10 cellular contexts compared by ENCODE assay signal in the genomic region with DNA sequence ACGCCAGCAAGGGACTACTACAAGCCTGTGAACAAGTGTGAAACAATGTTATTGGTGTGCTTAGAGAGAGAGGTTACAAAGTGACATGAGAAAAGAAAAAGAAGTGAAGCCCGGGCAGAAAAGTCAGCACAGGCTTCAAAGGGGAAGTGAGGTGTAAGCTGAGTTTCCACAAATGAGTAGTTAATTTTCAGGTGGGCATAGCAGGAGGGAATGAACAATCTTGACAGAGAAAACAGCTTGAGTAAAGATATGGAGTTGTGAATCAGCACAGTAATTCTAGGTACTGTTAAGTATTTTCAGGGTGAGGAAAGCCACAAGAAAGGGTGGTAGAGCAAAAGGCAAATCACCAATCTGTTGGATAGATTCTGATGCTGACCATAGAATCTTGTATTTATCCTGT. TPM values are rescaled to one million over a fixed set of nuclear protein-coding genes. Genes with fewer than 3 reads are reported as not detected.
DNase-seq lines count a peak whose midpoint lies in the region; ATAC-seq lines count a peak whose summit lies in the region.
"Had no signal": no experiment of that assay in that cellular context is flagged by ENCODE, and none has a peak within 500 bp of the region (broad histone marks: within the 10 kb centered on the region; RNA-seq: fewer than 3 reads in every experiment).

No MANE protein-coding gene starts in this region.

- H3K4me3 Mint-ChIP-seq in activated CD4-positive, alpha-beta T cell treated with anti-CD3 and anti-CD28 coated beads for 36 hours: no peak overlapping the region
- H3K4me3 Mint-ChIP-seq in activated naive CD8-positive, alpha-beta T cell treated with anti-CD3 and anti-CD28 coated beads for 36 hours: no peak overlapping the region

- ATAC-seq in activated CD4-positive, alpha-beta T cell treated with anti-CD3 and anti-CD28 coated beads for 36 hours: peak; percentile 42
- peak; percentile 45 for ATAC-seq in GM21381 (IDR thresholded peaks at IDR 0.05; ENCODE audit: unreplicated experiment)
- ATAC-seq in HG03108 (IDR thresholded peaks at IDR 0.05; ENCODE audit: unreplicated experiment): peak; percentile 33
- no peak for ATAC-seq in left ventricle myocardium superior

- POLR2A ChIA-PET in activated CD4-positive, alpha-beta T cell treated with anti-CD3 and anti-CD28 coated beads for 36 hours (lab: Charles Lee): interaction anchor here (0.6 kb wide), 1 partner anchor 825 kb away, joined by 3 read pairs; no protein-coding TSS in a partner anchor

- peak overlapping the region; percentile 35 for H3K27ac Mint-ChIP-seq in activated CD4-positive, alpha-beta T cell treated with anti-CD3 and anti-CD28 coated beads for 36 hours
- peak overlapping the region; percentile 53 for H3K27ac Mint-ChIP-seq in activated naive CD8-positive, alpha-beta T cell treated with anti-CD3 and anti-CD28 coated beads for 36 hours

- no peaks in the 10 kb centered on the region for H3K9me3 Mint-ChIP-seq in activated CD4-positive, alpha-beta T cell treated with anti-CD3 and anti-CD28 coated beads for 36 hours (ENCODE audit: low read depth)
- H3K9me3 Mint-ChIP-seq in activated naive CD8-positive, alpha-beta T cell treated with anti-CD3 and anti-CD28 coated beads for 36 hours: peaks cover 3% of the 10 kb centered on the region

- H3K27me3 Mint-ChIP-seq in activated CD4-positive, alpha-beta T cell treated with anti-CD3 and anti-CD28 coated beads for 36 hours: peaks cover 12% of the 10 kb centered on the region
- H3K27me3 Mint-ChIP-seq in activated naive CD8-positive, alpha-beta T cell treated with anti-CD3 and anti-CD28 coated beads for 36 hours: no peaks in the 10 kb centered on the region

- DNase-seq in activated CD4-positive, alpha-beta T cell treated with anti-CD3 and anti-CD28 coated beads for 36 hours: peak; percentile 15
- DNase-seq in activated CD4-positive, alpha-beta T cell treated with anti-CD3 and anti-CD28 coated beads for 1 hour: no peak
- DNase-seq in activated naive CD8-positive, alpha-beta T cell treated with anti-CD3 and anti-CD28 coated beads for 36 hours: no peak
- DNase-seq in HCEC 1CT: no peak
- DNase-seq in left ventricle myocardium superior: no peak
- no peak for DNase-seq in posterior cingulate gyrus
- DNase-seq: amniotic stem cell, islet precursor cell had no signal

- CTCF ChIA-PET in activated CD4-positive, alpha-beta T cell treated with anti-CD3 and anti-CD28 coated beads for 36 hours (lab: Charles Lee): interaction anchor here (0.6 to 2.9 kb wide), 2 partner anchors 10 to 303 kb away, joined by 3 to 13 read pairs; no protein-coding TSS in a partner anchor

- peaks cover 2% of the 10 kb centered on the region for H3K36me3 Mint-ChIP-seq in activated CD4-positive, alpha-beta T cell treated with anti-CD3 and anti-CD28 coated beads for 36 hours (ENCODE audit: low read depth)
- peaks cover 40% of the 10 kb centered on the region for H3K36me3 Mint-ChIP-seq in activated naive CD8-positive, alpha-beta T cell treated with anti-CD3 and anti-CD28 coated beads for 36 hours

- intact Hi-C loops in activated CD4-positive, alpha-beta T cell treated with anti-CD3 and anti-CD28 coated beads for 36 hours (cut with DNase I, micrococcal nuclease): loop anchor here in 1 of 2 experiments (2.0 to 10.0 kb wide), 2 partner anchors 23 to 119 kb away; no protein-coding TSS in a partner anchor
- intact Hi-C loops in left ventricle myocardium superior (cut with micrococcal nuclease): no loop called here
- intact Hi-C loops in posterior cingulate gyrus (cut with DNase I): loop anchor here (10.0 kb wide), 1 partner anchor 211 kb away; no protein-coding TSS in a partner anchor

- H3K4me1 Mint-ChIP-seq in activated CD4-positive, alpha-beta T cell treated with anti-CD3 and anti-CD28 coated beads for 36 hours: peaks cover 26% of the 10 kb centered on the region
- peaks cover 40% of the 10 kb centered on the region for H3K4me1 Mint-ChIP-seq in activated naive CD8-positive, alpha-beta T cell treated with anti-CD3 and anti-CD28 coated beads for 36 hours

RNA-seq across cellular contexts. Expression of a gene that starts 4.3 kb away (rescaled TPM):
- 1 to 10 TPM; 5.1 to 5.5 TPM for total RNA-seq in activated CD4-positive, alpha-beta T cell treated with anti-CD3 and anti-CD28 coated beads for 36 hours
- total RNA-seq in activated naive CD8-positive, alpha-beta T cell treated with anti-CD3 and anti-CD28 coated beads for 36 hours: 10 to 100 TPM; 15.8 TPM
- not detected for total RNA-seq in left ventricle myocardium superior
